9 cellular contexts compared by ENCODE assay signal in the genomic region with DNA sequence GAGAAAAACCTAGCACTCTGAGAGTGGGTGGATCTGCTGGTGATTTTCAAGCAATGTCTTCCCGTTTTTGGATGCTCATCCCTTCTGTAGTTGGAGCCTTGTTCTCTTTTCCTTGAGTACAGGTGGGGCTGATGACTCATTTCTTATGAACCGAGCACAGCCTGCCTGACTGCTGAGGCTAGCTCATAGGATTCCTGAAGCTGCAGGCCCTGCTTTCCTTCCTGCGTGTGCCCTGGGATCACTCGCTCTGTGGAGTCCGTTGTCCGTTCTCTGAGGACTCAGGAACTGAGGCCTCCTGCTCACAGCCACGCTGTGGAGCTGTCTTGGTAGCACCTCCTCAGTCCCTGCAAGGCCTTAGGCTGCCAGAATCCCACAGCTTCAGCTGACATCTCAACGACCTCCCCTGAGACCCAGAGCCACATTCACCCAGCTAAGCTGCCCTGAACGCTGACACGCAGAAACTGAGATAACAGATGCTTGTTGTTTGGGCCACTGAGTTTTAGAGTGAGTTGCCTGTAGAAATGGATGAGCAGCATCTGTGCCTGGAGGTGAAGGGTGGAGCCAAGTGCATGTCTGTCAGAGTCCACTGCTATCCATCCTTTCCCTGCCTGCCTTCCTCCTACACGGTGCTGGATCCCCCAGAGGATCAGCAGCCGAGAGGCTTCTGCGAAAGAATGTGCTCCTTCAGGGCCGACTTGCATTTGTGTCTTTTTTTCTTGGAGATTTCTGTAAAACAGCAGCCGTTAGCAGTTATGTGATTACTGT.
A peak's percentile ranks its signal among the peaks of the same experiment; 100 is the strongest.
DNase-seq lines count a peak whose midpoint lies in the region; ATAC-seq and TF ChIP-seq lines count a peak whose summit lies in the region.
"Had no signal": no experiment of that assay in that cellular context is flagged by ENCODE, and none has a peak within 500 bp of the region (broad histone marks: within the 10 kb centered on the region; RNA-seq: fewer than 3 reads in every experiment).

No MANE protein-coding gene starts in this region.

- POLR2A ChIA-PET in activated naive CD8-positive, alpha-beta T cell treated with anti-CD3 and anti-CD28 coated beads, Interleukin-2, amount 10 ng/mL, durations not matched to agents 7 days and 5 days (lab: Charles Lee), result interaction anchor here (1.7 to 2.4 kb wide), 3 partner anchors 8 to 35 kb away, joined by 6 to 13 read pairs (median 6); no protein-coding TSS in a partner anchor

- TF ChIP-seq POLR2A in suprapubic skin (IDR thresholded peaks at IDR 0.05), result no peak

- H3K4me1 ChIP-seq in suprapubic skin (peaks cover 66% of the 10 kb centered on the region), HAP-1 (no peaks in the 10 kb centered on the region)

- no peak for TF ChIP-seq CTCF in suprapubic skin (IDR thresholded peaks at IDR 0.05)

- H3K9me3 ChIP-seq in suprapubic skin (no peaks in the 10 kb centered on the region), HAP-1 (no peaks in the 10 kb centered on the region)

- H3K4me1 Mint-ChIP-seq in stimulated activated naive CD8-positive, alpha-beta T cell treated with anti-CD3 and anti-CD28 coated beads, Interleukin-15, Interleukin-2, amounts not matched to agents 100 ng/mL and 50 ng/mL, for 24 hours (ENCODE audit: low read depth), result peaks cover 100% of the 10 kb centered on the region
- H3K4me1 Mint-ChIP-seq in activated naive CD8-positive, alpha-beta T cell treated with anti-CD3 and anti-CD28 coated beads, Interleukin-2, amount 10 ng/mL, durations not matched to agents 7 days and 5 days, result peaks cover 72% of the 10 kb centered on the region

- peak overlapping the region; percentile 37 for H3K4me3 Mint-ChIP-seq in stimulated activated naive CD8-positive, alpha-beta T cell treated with anti-CD3 and anti-CD28 coated beads, Interleukin-15, Interleukin-2, amounts not matched to agents 100 ng/mL and 50 ng/mL, for 24 hours
- peak overlapping the region; percentile 71 for H3K4me3 Mint-ChIP-seq in activated naive CD8-positive, alpha-beta T cell treated with anti-CD3 and anti-CD28 coated beads, Interleukin-2, amount 10 ng/mL, durations not matched to agents 7 days and 5 days

- H3K9me3 Mint-ChIP-seq in stimulated activated naive CD8-positive, alpha-beta T cell treated with anti-CD3 and anti-CD28 coated beads, Interleukin-15, Interleukin-2, amounts not matched to agents 100 ng/mL and 50 ng/mL, for 24 hours, result no peaks in the 10 kb centered on the region
- peaks cover 5% of the 10 kb centered on the region for H3K9me3 Mint-ChIP-seq in activated naive CD8-positive, alpha-beta T cell treated with anti-CD3 and anti-CD28 coated beads, Interleukin-2, amount 10 ng/mL, durations not matched to agents 7 days and 5 days

- no peak overlapping the region for H3K27ac ChIP-seq in suprapubic skin

- in situ Hi-C loops in HAP-1 (cut with MboI; ENCODE audit: low sequenced_read_pairs), result no loop called here

- H3K27ac Mint-ChIP-seq in stimulated activated naive CD8-positive, alpha-beta T cell treated with anti-CD3 and anti-CD28 coated beads, Interleukin-15, Interleukin-2, amounts not matched to agents 100 ng/mL and 50 ng/mL, for 24 hours, result no peak overlapping the region
- peak overlapping the region; percentile 81 for H3K27ac Mint-ChIP-seq in activated naive CD8-positive, alpha-beta T cell treated with anti-CD3 and anti-CD28 coated beads, Interleukin-2, amount 10 ng/mL, durations not matched to agents 7 days and 5 days

- no peaks in the 10 kb centered on the region for H3K27me3 ChIP-seq in suprapubic skin
- no peaks in the 10 kb centered on the region for H3K27me3 ChIP-seq in HAP-1 (ENCODE audit: low read depth)

- H3K36me3 ChIP-seq in suprapubic skin, result no peaks in the 10 kb centered on the region
- H3K36me3 ChIP-seq in HAP-1 (replicated peaks), result no peaks in the 10 kb centered on the region

- no peak for DNase-seq in stimulated activated naive CD8-positive, alpha-beta T cell treated with anti-CD3 and anti-CD28 coated beads, Interleukin-15, Interleukin-2, amounts not matched to agents 100 U/mL and 50 U/mL, for 24 hours
- no peak for DNase-seq in activated naive CD8-positive, alpha-beta T cell treated with anti-CD3 and anti-CD28 coated beads, Interleukin-2, amount 10 ng/mL, durations not matched to agents 7 days and 5 days
- DNase-seq in iPS-NIHi7 (ENCODE audit: extremely low spot score) (peak; percentile 26), suprapubic skin (ENCODE audit: low spot score in 2 of 2) (no peak), HAP-1 (ENCODE audit: low spot score in 2 of 2) (no peak)
- DNase-seq: activated gamma-delta T cell treated with Interleukin-2 at 50 U/mL for 16 hours had no signal

- ATAC-seq in stimulated activated naive CD8-positive, alpha-beta T cell treated with anti-CD3 and anti-CD28 coated beads, Interleukin-15, Interleukin-2, amounts not matched to agents 100 U/mL and 50 U/mL, for 24 hours, result no peak
- ATAC-seq in activated naive CD8-positive, alpha-beta T cell treated with anti-CD3 and anti-CD28 coated beads, Interleukin-2, amount 10 ng/mL, durations not matched to agents 7 days and 5 days (ENCODE audit: low read depth), result no peak
- ATAC-seq in GM21737 (IDR thresholded peaks at IDR 0.05; ENCODE audit: unreplicated experiment), result no peak
- no peak for ATAC-seq in GM19023 (IDR thresholded peaks at IDR 0.05; ENCODE audit: unreplicated experiment)

- no peak for TF ChIP-seq EP300 in suprapubic skin (IDR thresholded peaks at IDR 0.05)

- peaks cover 35% of the 10 kb centered on the region for H3K36me3 Mint-ChIP-seq in stimulated activated naive CD8-positive, alpha-beta T cell treated with anti-CD3 and anti-CD28 coated beads, Interleukin-15, Interleukin-2, amounts not matched to agents 100 ng/mL and 50 ng/mL, for 24 hours (ENCODE audit: low read depth)
- H3K36me3 Mint-ChIP-seq in activated naive CD8-positive, alpha-beta T cell treated with anti-CD3 and anti-CD28 coated beads, Interleukin-2, amount 10 ng/mL, durations not matched to agents 7 days and 5 days, result peaks cover 38% of the 10 kb centered on the region

- no peak overlapping the region for H3K4me3 ChIP-seq in suprapubic skin
- H3K4me3 ChIP-seq in HAP-1, result no peak overlapping the region

- 43% methylated on average over 11 of the region's 15 CpGs for WGBS in suprapubic skin

- no peaks in the 10 kb centered on the region for H3K27me3 Mint-ChIP-seq in stimulated activated naive CD8-positive, alpha-beta T cell treated with anti-CD3 and anti-CD28 coated beads, Interleukin-15, Interleukin-2, amounts not matched to agents 100 ng/mL and 50 ng/mL, for 24 hours
- H3K27me3 Mint-ChIP-seq in activated naive CD8-positive, alpha-beta T cell treated with anti-CD3 and anti-CD28 coated beads, Interleukin-2, amount 10 ng/mL, durations not matched to agents 7 days and 5 days, result no peaks in the 10 kb centered on the region
